1 cellular context compared by ENCODE assay signal in genomic region chr11:128261011-128261421, GRCh38.
TF ChIP-seq lines count a peak whose summit lies in the region.

No MANE protein-coding gene starts in this region.

TF ChIP-seq in HepG2, 621 proteins besides CTCF, POLR2A, EP300 and RAD21 (continued from another document):
- TF ChIP-seq, protein P1, sequence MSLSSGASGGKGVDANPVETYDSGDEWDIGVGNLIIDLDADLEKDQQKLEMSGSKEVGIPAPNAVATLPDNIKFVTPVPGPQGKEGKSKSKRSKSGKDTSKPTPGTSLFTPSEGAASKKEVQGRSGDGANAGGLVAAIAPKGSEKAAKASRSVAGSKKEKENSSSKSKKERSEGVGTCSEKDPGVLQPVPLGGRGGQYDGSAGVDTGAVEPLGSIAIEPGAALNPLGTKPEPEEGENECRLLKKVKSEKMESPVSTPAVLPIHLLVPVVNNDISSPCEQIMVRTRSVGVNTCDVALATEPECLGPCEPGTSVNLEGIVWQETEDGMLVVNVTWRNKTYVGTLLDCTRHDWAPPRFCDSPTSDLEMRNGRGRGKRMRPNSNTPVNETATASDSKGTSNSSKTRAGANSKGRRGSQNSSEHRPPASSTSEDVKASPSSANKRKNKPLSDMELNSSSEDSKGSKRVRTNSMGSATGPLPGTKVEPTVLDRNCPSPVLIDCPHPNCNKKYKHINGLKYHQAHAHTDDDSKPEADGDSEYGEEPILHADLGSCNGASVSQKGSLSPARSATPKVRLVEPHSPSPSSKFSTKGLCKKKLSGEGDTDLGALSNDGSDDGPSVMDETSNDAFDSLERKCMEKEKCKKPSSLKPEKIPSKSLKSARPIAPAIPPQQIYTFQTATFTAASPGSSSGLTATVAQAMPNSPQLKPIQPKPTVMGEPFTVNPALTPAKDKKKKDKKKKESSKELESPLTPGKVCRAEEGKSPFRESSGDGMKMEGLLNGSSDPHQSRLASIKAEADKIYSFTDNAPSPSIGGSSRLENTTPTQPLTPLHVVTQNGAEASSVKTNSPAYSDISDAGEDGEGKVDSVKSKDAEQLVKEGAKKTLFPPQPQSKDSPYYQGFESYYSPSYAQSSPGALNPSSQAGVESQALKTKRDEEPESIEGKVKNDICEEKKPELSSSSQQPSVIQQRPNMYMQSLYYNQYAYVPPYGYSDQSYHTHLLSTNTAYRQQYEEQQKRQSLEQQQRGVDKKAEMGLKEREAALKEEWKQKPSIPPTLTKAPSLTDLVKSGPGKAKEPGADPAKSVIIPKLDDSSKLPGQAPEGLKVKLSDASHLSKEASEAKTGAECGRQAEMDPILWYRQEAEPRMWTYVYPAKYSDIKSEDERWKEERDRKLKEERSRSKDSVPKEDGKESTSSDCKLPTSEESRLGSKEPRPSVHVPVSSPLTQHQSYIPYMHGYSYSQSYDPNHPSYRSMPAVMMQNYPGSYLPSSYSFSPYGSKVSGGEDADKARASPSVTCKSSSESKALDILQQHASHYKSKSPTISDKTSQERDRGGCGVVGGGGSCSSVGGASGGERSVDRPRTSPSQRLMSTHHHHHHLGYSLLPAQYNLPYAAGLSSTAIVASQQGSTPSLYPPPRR (CRISPR knock-in tag; IDR thresholded peaks at IDR 0.05; ENCODE audit: borderline replicate concordance): no peak
- no peak for TF ChIP-seq ZNF577 (CRISPR knock-in tag; IDR thresholded peaks at IDR 0.05; ENCODE audit: borderline replicate concordance, low read depth)
- no peak for TF ChIP-seq NFATC3 (CRISPR knock-in tag; IDR thresholded peaks at IDR 0.05)
- TF ChIP-seq ISL2 (CRISPR knock-in tag; IDR thresholded peaks at IDR 0.05): no peak
